ENCODE assay signal across 15 cellular contexts in genomic region chr14:105332352-105332874, GRCh38.
"Had no signal": no experiment of that assay in that cellular context is flagged by ENCODE, and none has a peak within 500 bp of the region (broad histone marks: within the 10 kb centered on the region; RNA-seq: fewer than 3 reads in every experiment).

No MANE protein-coding gene starts in this region.

- H3K9me3 Mint-ChIP-seq: activated CD4-positive, alpha-beta memory T cell treated with anti-CD3 and anti-CD28 coated beads for 36 hours; activated T-cell treated with anti-CD3 and anti-CD28 coated beads, Interleukin-2, amount 50 U/mL, for 4 hours; stimulated activated memory B cell treated with anti-CD40 and anti-IgM and Interleukin-4, amounts not matched to agents 10 μg/mL and 1 μg/mL and 100 μg/mL, for 72 hours had no signal

- H3K4me2 ChIP-seq: smooth muscle cell had no signal

- H3K9ac ChIP-seq: parathyroid adenoma had no signal

- H3K27ac Mint-ChIP-seq: activated CD4-positive, alpha-beta memory T cell treated with anti-CD3 and anti-CD28 coated beads for 36 hours; stimulated activated memory B cell treated with anti-CD40 and anti-IgM and Interleukin-4, amounts not matched to agents 10 μg/mL and 1 μg/mL and 100 μg/mL, for 72 hours had no signal

- H3K36me3 Mint-ChIP-seq: activated CD4-positive, alpha-beta memory T cell treated with anti-CD3 and anti-CD28 coated beads for 36 hours; T-cell had no signal

- H3K36me3 ChIP-seq: transverse colon had no signal

- H3K27me3 Mint-ChIP-seq: activated CD4-positive, alpha-beta memory T cell treated with anti-CD3 and anti-CD28 coated beads for 36 hours; stimulated activated memory B cell treated with anti-CD40 and anti-IgM and Interleukin-4, amounts not matched to agents 10 μg/mL and 1 μg/mL and 100 μg/mL, for 72 hours; T-cell had no signal

- DNase-seq: activated CD4-positive, alpha-beta memory T cell treated with anti-CD3 and anti-CD28 coated beads for 36 hours; activated gamma-delta T cell treated with Interleukin-2 at 50 U/mL for 16 hours; activated T-cell treated with anti-CD3 and anti-CD28 coated beads, Interleukin-2, amount 50 U/mL, for 4 hours; foreskin melanocyte; mesendoderm; retina; T-cell; T1000; transverse colon had no signal

- H3K4me3 ChIP-seq: heart left ventricle, smooth muscle cell, transverse colon had no signal

- H2AFZ ChIP-seq: parathyroid adenoma had no signal

- H3K9me3 ChIP-seq: transverse colon had no signal

- H3K27ac ChIP-seq: parathyroid adenoma, transverse colon had no signal

- FAIRE-seq: astrocyte, endothelial cell of umbilical vein had no signal

- H3K4me3 Mint-ChIP-seq: activated CD4-positive, alpha-beta memory T cell treated with anti-CD3 and anti-CD28 coated beads for 36 hours; activated T-cell treated with anti-CD3 and anti-CD28 coated beads, Interleukin-2, amount 50 U/mL, for 4 hours; stimulated activated memory B cell treated with anti-CD40 and anti-IgM and Interleukin-4, amounts not matched to agents 10 μg/mL and 1 μg/mL and 100 μg/mL, for 72 hours had no signal

- H3K27me3 ChIP-seq: heart left ventricle, transverse colon had no signal

- ATAC-seq: activated T-cell treated with anti-CD3 and anti-CD28 coated beads, Interleukin-2, amount 50 U/mL, for 4 hours; stimulated activated memory B cell treated with anti-CD40 and anti-IgM and Interleukin-4, amounts not matched to agents 10 μg/mL and 1 μg/mL and 100 μg/mL, for 72 hours had no signal
